In the genomic region with DNA sequence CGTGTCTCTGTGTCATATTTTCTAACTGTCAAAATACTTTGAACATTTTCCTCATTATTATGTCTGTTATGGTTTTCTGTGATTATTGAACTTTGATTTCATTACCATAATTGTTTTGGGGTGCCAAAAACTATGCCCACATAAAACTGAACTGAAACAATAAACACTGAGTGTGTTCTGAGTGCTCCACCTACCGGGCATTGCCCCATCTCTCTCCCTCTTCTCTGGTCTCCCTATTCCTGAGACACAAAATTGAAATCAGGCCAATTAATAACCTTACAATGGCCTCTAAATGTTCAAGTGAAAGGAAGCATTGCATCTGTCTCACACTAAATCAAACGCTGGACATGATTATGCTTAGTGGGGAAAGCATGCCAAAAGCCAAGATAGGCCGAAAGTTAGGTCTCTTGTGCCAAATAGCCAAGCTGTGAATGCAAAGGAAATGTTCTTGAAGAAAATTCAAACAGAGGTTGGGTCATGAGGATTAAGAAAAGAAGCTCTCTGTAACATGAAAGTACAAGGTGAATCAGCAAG, we compare ENCODE assay signal across 17 cellular contexts.
A peak's percentile ranks its signal among the peaks of the same experiment; 100 is the strongest.
DNase-seq lines count a peak whose midpoint lies in the region; ATAC-seq, FAIRE-seq and TF ChIP-seq lines count a peak whose summit lies in the region.
"Had no signal": no experiment of that assay in that cellular context is flagged by ENCODE, and none has a peak within 500 bp of the region (broad histone marks: within the 10 kb centered on the region; RNA-seq: fewer than 3 reads in every experiment).

No MANE protein-coding gene starts in this region.

- intact Hi-C loops in ascending aorta (cut with DNase I): no loop called here

- no peak for TF ChIP-seq POLR2A in NB4 (IDR thresholded peaks at IDR 0.05; ENCODE audit: extremely low read depth, insufficient read length)

- H3K36me3 ChIP-seq in ascending aorta (no peaks in the 10 kb centered on the region), small intestine (ENCODE audit: control insufficient read depth in 2 of 2, insufficient read depth in 2 of 2, low read length in 2 of 2) (no peaks in the 10 kb centered on the region)
- H3K36me3 ChIP-seq: prostate gland, WERI-Rb-1 had no signal

- DNase-seq in NCI-H82 (lab: John Stamatoyannopoulos, UW) (peak; percentile 1), NCI-H82 treated with DMSO at 0.1 percent for 48 hours (lab: John Stamatoyannopoulos, UW; ENCODE audit: unreplicated experiment) (no peak), NB4 (ENCODE audit: low read depth) (no peak), ascending aorta (ENCODE audit: low spot score in 2 of 2) (no peak), small intestine (peak; percentile 1), cerebellum (ENCODE audit: low spot score) (no peak), GM20000 (ENCODE audit: low spot score) (no peak)
- no peak for DNase-seq in activated naive CD4-positive, alpha-beta T cell treated with anti-CD3 and anti-CD28 coated beads, Interleukin-2, amount 50 U/mL, for 72 hours (ENCODE audit: low spot score in 2 of 2)
- DNase-seq: ACHN, amygdala, COR-L47, naive B cell, NCI-H2171, WERI-Rb-1 had no signal

- no peaks in the 10 kb centered on the region for H3K36me3 Mint-ChIP-seq in activated naive CD4-positive, alpha-beta T cell treated with anti-CD3 and anti-CD28 coated beads, Interleukin-2, amount 50 U/mL, for 72 hours
- H3K36me3 Mint-ChIP-seq: naive B cell had no signal

- H3K4me1 ChIP-seq in ascending aorta: no peaks in the 10 kb centered on the region
- no peaks in the 10 kb centered on the region for H3K4me1 ChIP-seq in small intestine (ENCODE audit: control insufficient read depth in 2 of 2, insufficient read depth in 1 of 2, low read depth in 1 of 2, low read length in 1 of 2)
- H3K4me1 ChIP-seq: prostate gland had no signal

- WGBS in small intestine, 3 donors: 44 to 67% (median 50%) methylated on average over 4 of the region's 4 CpGs

- H3K27ac Mint-ChIP-seq in activated naive CD4-positive, alpha-beta T cell treated with anti-CD3 and anti-CD28 coated beads, Interleukin-2, amount 50 U/mL, for 72 hours: no peak overlapping the region
- H3K27ac Mint-ChIP-seq: activated T-helper 17 cell treated with anti-CD3 and anti-CD28 coated beads, Interleukin-2, amount 50 U/mL, for 72 hours; dendritic cell treated with granulocyte-macrophage colony-stimulating factor and Interleukin-4, amounts not matched to agents 40 ng/mL and 50 ng/mL, for 4 days; naive B cell had no signal

- H3K9me3 Mint-ChIP-seq in activated naive CD4-positive, alpha-beta T cell treated with anti-CD3 and anti-CD28 coated beads, Interleukin-2, amount 50 U/mL, for 72 hours: peaks cover 8% of the 10 kb centered on the region in 2 donors
- H3K9me3 Mint-ChIP-seq: dendritic cell treated with granulocyte-macrophage colony-stimulating factor and Interleukin-4, amounts not matched to agents 40 ng/mL and 50 ng/mL, for 4 days had no signal

- FAIRE-seq in small intestine (lab: Jason Lieb, UNC): no peak

- H3K4me3 ChIP-seq in NB4 (ENCODE audit: low read depth, low read length): no peak overlapping the region
- no peak overlapping the region for H3K4me3 ChIP-seq in ascending aorta
- no peak overlapping the region for H3K4me3 ChIP-seq in small intestine (ENCODE audit: low read depth in 1 of 2, low read length in 2 of 2)
- H3K4me3 ChIP-seq: prostate gland had no signal

- H3K9me3 ChIP-seq in ascending aorta: no peaks in the 10 kb centered on the region
- H3K9me3 ChIP-seq in small intestine (ENCODE audit: control insufficient read depth, low read depth): no peaks in the 10 kb centered on the region
- H3K9me3 ChIP-seq: prostate gland had no signal

- peak; percentile 35 for TF ChIP-seq CTCF in NB4 (IDR thresholded peaks at IDR 0.05; ENCODE audit: low read depth, low read length)
- TF ChIP-seq CTCF in ascending aorta (IDR thresholded peaks at IDR 0.05): peak in 2 of 3 experiments; percentile 5 to 30
- TF ChIP-seq CTCF in GM20000 (IDR thresholded peaks at IDR 0.05; ENCODE audit: extremely low read depth, missing control alignments): no peak

- H3K27ac ChIP-seq in ascending aorta: no peak overlapping the region
- no peak overlapping the region for H3K27ac ChIP-seq in small intestine (ENCODE audit: low read depth in 1 of 2, low read length in 1 of 2)
- H3K27ac ChIP-seq: prostate gland, WERI-Rb-1 had no signal

- ATAC-seq in activated naive CD4-positive, alpha-beta T cell treated with anti-CD3 and anti-CD28 coated beads, Interleukin-2, amount 50 U/mL, for 72 hours: no peak
- ATAC-seq: activated T-helper 17 cell treated with anti-CD3 and anti-CD28 coated beads, Interleukin-2, amount 50 U/mL, for 72 hours had no signal

- H3K27me3 ChIP-seq in ascending aorta (no peaks in the 10 kb centered on the region), small intestine (ENCODE audit: control insufficient read depth in 2 of 2, insufficient read depth in 2 of 2, low read length in 2 of 2) (no peaks in the 10 kb centered on the region)

Comparison
In these comparisons a context has a peak if more than half of its experiments do, and no peak if none do; other contexts are left out.
1. DNase-seq: peak in NCI-H82 (single experiment) and small intestine (single experiment); none in NCI-H82 treated with DMSO at 0.1 percent for 48 hours (single experiment), NB4 (single experiment), ascending aorta (0 of 2), cerebellum (single experiment), GM20000 (single experiment) and activated naive CD4-positive, alpha-beta T cell treated with anti-CD3 and anti-CD28 coated beads, Interleukin-2, amount 50 U/mL, for 72 hours (0 of 2).